In genomic region chr13:26112843-26113242, GRCh38 we compare ENCODE assay signal across 16 cellular contexts.
DNase-seq lines count a peak whose midpoint lies in the region; ATAC-seq and TF ChIP-seq lines count a peak whose summit lies in the region.
"Had no signal": no experiment of that assay in that cellular context is flagged by ENCODE, and none has a peak within 500 bp of the region (broad histone marks: within the 10 kb centered on the region; RNA-seq: fewer than 3 reads in every experiment).

No MANE protein-coding gene starts in this region.

- no peak overlapping the region for H3K4me2 ChIP-seq in PC-3 (ENCODE audit: low read length)
- H3K4me2 ChIP-seq: KMS-11 had no signal

- no peaks in the 10 kb centered on the region for H3K79me2 ChIP-seq in PC-3 (ENCODE audit: low read length)

- POLR2A ChIA-PET in PC-3 (lab: Charles Lee; ENCODE audit: unreplicated experiment), result no interaction called here

- no peak overlapping the region for H2AFZ ChIP-seq in PC-3 (ENCODE audit: low read length)

- H3K9me3 ChIP-seq in cardiac muscle cell (ENCODE audit: low read depth) (no peaks in the 10 kb centered on the region), right atrium auricular region (no peaks in the 10 kb centered on the region), PC-3 (ENCODE audit: low read length) (no peaks in the 10 kb centered on the region), esophagus squamous epithelium (no peaks in the 10 kb centered on the region)
- H3K9me3 ChIP-seq: testis had no signal

- H3K9me2 ChIP-seq in PC-3 (replicated peaks; ENCODE audit: low read length), result no peaks in the 10 kb centered on the region

- no peak overlapping the region for H3K27ac ChIP-seq in cardiac muscle cell
- no peak overlapping the region for H3K27ac ChIP-seq in right atrium auricular region
- H3K27ac ChIP-seq in PC-3 (ENCODE audit: low read length), result no peak overlapping the region
- no peak overlapping the region for H3K27ac ChIP-seq in esophagus squamous epithelium
- H3K27ac ChIP-seq: KMS-11, testis had no signal

- BruUV-seq in PC-3 (replicated peaks; lab: Mats Ljungman, UMichigan), result no TSS peak

- TF ChIP-seq CTCF in cardiac muscle cell (IDR thresholded peaks at IDR 0.05; ENCODE audit: low read depth, low read length), result peak; percentile 19
- TF ChIP-seq CTCF in right atrium auricular region (IDR thresholded peaks at IDR 0.05), result no peak
- peak; percentile 67 for TF ChIP-seq CTCF in PC-3 (conservative IDR thresholded peaks at IDR 0.05; ENCODE audit: low read depth, low read length)
- TF ChIP-seq CTCF in epithelial cell of esophagus (IDR thresholded peaks at IDR 0.05; ENCODE audit: insufficient read depth, low read depth, low read length, missing control alignments), result no peak
- no peak for TF ChIP-seq CTCF in esophagus squamous epithelium (IDR thresholded peaks at IDR 0.05)

- H3K4me1 ChIP-seq in cardiac muscle cell (ENCODE audit: low read depth) (no peaks in the 10 kb centered on the region), right atrium auricular region (no peaks in the 10 kb centered on the region), PC-3 (ENCODE audit: insufficient read depth, low read length) (no peaks in the 10 kb centered on the region), esophagus squamous epithelium (no peaks in the 10 kb centered on the region)
- H3K4me1 ChIP-seq: testis had no signal

- no peaks in the 10 kb centered on the region for H3F3A ChIP-seq in PC-3 (ENCODE audit: low read length, unreplicated experiment)

- WGBS in esophagus squamous epithelium, 2 donors, result 72 to 84% methylated on average over 4 of the region's 4 CpGs

- no peaks in the 10 kb centered on the region for H3K27me3 ChIP-seq in cardiac muscle cell
- no peaks in the 10 kb centered on the region for H3K27me3 ChIP-seq in right atrium auricular region
- H3K27me3 ChIP-seq in PC-3 (ENCODE audit: low read length), result peaks cover 49% of the 10 kb centered on the region
- H3K27me3 ChIP-seq in esophagus squamous epithelium, result no peaks in the 10 kb centered on the region
- H3K27me3 ChIP-seq: testis had no signal

- DNase-seq in cardiac muscle cell (ENCODE audit: low read depth in 1 of 2, low spot score in 1 of 2), result peak in 1 of 2 donors; percentile 2
- no peak for DNase-seq in right atrium auricular region (ENCODE audit: low spot score)
- DNase-seq in PC-3, result peak; percentile 37
- peak; percentile 7 for DNase-seq in epithelial cell of esophagus (ENCODE audit: low read depth)
- DNase-seq in esophagus squamous epithelium (lab: John Stamatoyannopoulos, UW), result no peak
- DNase-seq in T-helper 1 cell, result no peak
- no peak for DNase-seq in AG08395 (ENCODE audit: low spot score)
- DNase-seq: activated CD8-positive, alpha-beta T cell treated with anti-CD3 and anti-CD28 coated beads, Interleukin-2, amount 10 ng/mL, durations not matched to agents 7 days and 5 days; C1 segment of cervical spinal cord; effector memory CD4-positive, alpha-beta T cell; hypothalamus; NCI-H69; right cardiac atrium; testis had no signal

- intact Hi-C loops in PC-3 (cut with micrococcal nuclease) (loop anchor here (1.0 kb wide), 1 partner anchor 539 kb away; no protein-coding TSS in a partner anchor), esophagus squamous epithelium (cut with DNase I) (no loop called here)

- ATAC-seq in PC-3 (no peak), HG03280 (IDR thresholded peaks at IDR 0.05; ENCODE audit: unreplicated experiment) (no peak)
- ATAC-seq: activated CD8-positive, alpha-beta T cell treated with anti-CD3 and anti-CD28 coated beads, Interleukin-2, amount 10 ng/mL, durations not matched to agents 7 days and 5 days; right cardiac atrium had no signal

- no peaks in the 10 kb centered on the region for H4K20me1 ChIP-seq in PC-3 (ENCODE audit: low read length)

- H3K36me3 ChIP-seq in cardiac muscle cell, result no peaks in the 10 kb centered on the region
- H3K36me3 ChIP-seq in right atrium auricular region, result no peaks in the 10 kb centered on the region
- no peaks in the 10 kb centered on the region for H3K36me3 ChIP-seq in PC-3 (ENCODE audit: low read depth, low read length)
- H3K36me3 ChIP-seq in esophagus squamous epithelium, result no peaks in the 10 kb centered on the region

- no peak overlapping the region for H3K9ac ChIP-seq in PC-3 (ENCODE audit: low read length)
- H3K9ac ChIP-seq: KMS-11 had no signal

- H3K4me3 ChIP-seq in cardiac muscle cell (no peak overlapping the region), right atrium auricular region (no peak overlapping the region), PC-3 (ENCODE audit: low read length) (no peak overlapping the region), epithelial cell of esophagus (ENCODE audit: low read length) (no peak overlapping the region), esophagus squamous epithelium (no peak overlapping the region)
- H3K4me3 ChIP-seq: testis had no signal

- CTCF ChIA-PET in PC-3 (lab: Charles Lee), result no interaction called here

- TF ChIP-seq POLR2A in esophagus squamous epithelium (IDR thresholded peaks at IDR 0.05), result no peak

Comparison
In these comparisons a context has a peak if more than half of its experiments do, and no peak if none do; other contexts are left out.
1. CTCF ChIP-seq: peak in cardiac muscle cell (single experiment) and PC-3 (single experiment); none in right atrium auricular region (0 of 2), epithelial cell of esophagus (single experiment) and esophagus squamous epithelium (0 of 6).
2. DNase-seq: peak in PC-3 (single experiment) and epithelial cell of esophagus (single experiment); none in right atrium auricular region (single experiment), esophagus squamous epithelium (single experiment), T-helper 1 cell (0 of 5) and AG08395 (single experiment).